Comparison of ENCODE assay signal across 8 cellular contexts in genomic region chrX:15299945-15300851, GRCh38. TPM values are rescaled to one million over a fixed set of nuclear protein-coding genes. Genes with fewer than 3 reads are reported as not detected.
DNase-seq lines count a peak whose midpoint lies in the region; ATAC-seq and TF ChIP-seq lines count a peak whose summit lies in the region.

No MANE protein-coding gene starts in this region.

- DNase-seq in SIG-M5 treated with dmso at 0.1 percent for 504 hours (lab: John Stamatoyannopoulos, UW; ENCODE audit: unreplicated experiment), result peak; percentile 13
- no peak for DNase-seq in SIG-M5 (lab: John Stamatoyannopoulos, UW)
- peak; percentile 34 for DNase-seq in NOMO-1 treated with DMSO at 0.1 percent for 48 hours (lab: John Stamatoyannopoulos, UW; ENCODE audit: unreplicated experiment)
- DNase-seq in erythroblast (lab: John Stamatoyannopoulos, UW), result peak; percentile 0 to 23
- DNase-seq in renal cortical epithelial cell (ENCODE audit: low read depth), result peak; percentile 72
- no peak for DNase-seq in CD8-positive, alpha-beta memory T cell
- DNase-seq in activated T-cell treated with anti-CD3 and anti-CD28 coated beads, Interleukin-2, amount 50 U/mL, for 4 hours, result no peak
- DNase-seq in activated CD4-positive, alpha-beta memory T cell treated with anti-CD3 and anti-CD28 coated beads, Interleukin-2, amount 10 ng/mL, durations not matched to agents 7 days and 5 days, result no peak

- no peaks in the 10 kb centered on the region for H3K4me1 ChIP-seq in CD8-positive, alpha-beta memory T cell (ENCODE audit: insufficient read depth, low read length)

- no peaks in the 10 kb centered on the region for H3K36me3 ChIP-seq in CD8-positive, alpha-beta memory T cell (ENCODE audit: insufficient read depth, low read length)

- no peaks in the 10 kb centered on the region for H3K36me3 Mint-ChIP-seq in CD8-positive, alpha-beta memory T cell
- no peaks in the 10 kb centered on the region for H3K36me3 Mint-ChIP-seq in activated T-cell treated with anti-CD3 and anti-CD28 coated beads, Interleukin-2, amount 50 U/mL, for 4 hours (ENCODE audit: insufficient read depth)
- H3K36me3 Mint-ChIP-seq in activated CD4-positive, alpha-beta memory T cell treated with anti-CD3 and anti-CD28 coated beads, Interleukin-2, amount 10 ng/mL, durations not matched to agents 7 days and 5 days (ENCODE audit: low read depth), result no peaks in the 10 kb centered on the region

- TF ChIP-seq POLR2A in erythroblast (IDR thresholded peaks at IDR 0.05; ENCODE audit: low read length), result no peak

- ATAC-seq in activated T-cell treated with anti-CD3 and anti-CD28 coated beads, Interleukin-2, amount 50 U/mL, for 4 hours, result no peak

- H3K27me3 ChIP-seq in CD8-positive, alpha-beta memory T cell (ENCODE audit: insufficient read depth, low read length, poor library complexity, severe bottlenecking), result no peaks in the 10 kb centered on the region

- peaks cover 0 to 5% (median 5%) of the 10 kb centered on the region in 3 donors for H3K4me1 Mint-ChIP-seq in CD8-positive, alpha-beta memory T cell
- H3K4me1 Mint-ChIP-seq in activated T-cell treated with anti-CD3 and anti-CD28 coated beads, Interleukin-2, amount 50 U/mL, for 4 hours (ENCODE audit: low read depth), result peaks cover 1% of the 10 kb centered on the region
- peaks cover 21% of the 10 kb centered on the region for H3K4me1 Mint-ChIP-seq in activated CD4-positive, alpha-beta memory T cell treated with anti-CD3 and anti-CD28 coated beads, Interleukin-2, amount 10 ng/mL, durations not matched to agents 7 days and 5 days

- no peak overlapping the region for H3K4me3 Mint-ChIP-seq in CD8-positive, alpha-beta memory T cell
- no peak overlapping the region for H3K4me3 Mint-ChIP-seq in activated T-cell treated with anti-CD3 and anti-CD28 coated beads, Interleukin-2, amount 50 U/mL, for 4 hours
- H3K4me3 Mint-ChIP-seq in activated CD4-positive, alpha-beta memory T cell treated with anti-CD3 and anti-CD28 coated beads, Interleukin-2, amount 10 ng/mL, durations not matched to agents 7 days and 5 days, result no peak overlapping the region

- H3K4me3 ChIP-seq in CD8-positive, alpha-beta memory T cell (ENCODE audit: low read length), result no peak overlapping the region

- POLR2A ChIA-PET in CD8-positive, alpha-beta memory T cell (lab: Charles Lee), result no interaction called here
- POLR2A ChIA-PET in activated CD4-positive, alpha-beta memory T cell treated with anti-CD3 and anti-CD28 coated beads, Interleukin-2, amount 10 ng/mL, durations not matched to agents 7 days and 5 days (lab: Charles Lee), result no interaction called here

- no peaks in the 10 kb centered on the region for H3K9me3 ChIP-seq in CD8-positive, alpha-beta memory T cell (ENCODE audit: low read length)

- H3K9me3 Mint-ChIP-seq in CD8-positive, alpha-beta memory T cell, result no peaks in the 10 kb centered on the region
- H3K9me3 Mint-ChIP-seq in activated T-cell treated with anti-CD3 and anti-CD28 coated beads, Interleukin-2, amount 50 U/mL, for 4 hours, result no peaks in the 10 kb centered on the region
- H3K9me3 Mint-ChIP-seq in activated CD4-positive, alpha-beta memory T cell treated with anti-CD3 and anti-CD28 coated beads, Interleukin-2, amount 10 ng/mL, durations not matched to agents 7 days and 5 days, result no peaks in the 10 kb centered on the region

- no peak overlapping the region for H3K27ac Mint-ChIP-seq in CD8-positive, alpha-beta memory T cell
- no peak overlapping the region for H3K27ac Mint-ChIP-seq in activated CD4-positive, alpha-beta memory T cell treated with anti-CD3 and anti-CD28 coated beads, Interleukin-2, amount 10 ng/mL, durations not matched to agents 7 days and 5 days

- no peak overlapping the region for H3K27ac ChIP-seq in CD8-positive, alpha-beta memory T cell (ENCODE audit: low read depth, low read length)

- CTCF ChIA-PET in CD8-positive, alpha-beta memory T cell (lab: Charles Lee), result interaction anchor here (1.0 kb wide), 1 partner anchor 9 kb away, joined by 3 read pairs; no protein-coding TSS in a partner anchor
- CTCF ChIA-PET in activated CD4-positive, alpha-beta memory T cell treated with anti-CD3 and anti-CD28 coated beads, Interleukin-2, amount 10 ng/mL, durations not matched to agents 7 days and 5 days (lab: Charles Lee), result interaction anchor here (0.7 to 2.6 kb wide), 5 partner anchors 10 to 167 kb away, joined by 3 to 9 read pairs (median 3); partner anchors contain the start of gene PIGA

- peaks cover 0 to 8% of the 10 kb centered on the region in 2 donors for H3K27me3 Mint-ChIP-seq in CD8-positive, alpha-beta memory T cell
- H3K27me3 Mint-ChIP-seq in activated T-cell treated with anti-CD3 and anti-CD28 coated beads, Interleukin-2, amount 50 U/mL, for 4 hours (ENCODE audit: low read depth), result no peaks in the 10 kb centered on the region
- no peaks in the 10 kb centered on the region for H3K27me3 Mint-ChIP-seq in activated CD4-positive, alpha-beta memory T cell treated with anti-CD3 and anti-CD28 coated beads, Interleukin-2, amount 10 ng/mL, durations not matched to agents 7 days and 5 days

RNA-seq across cellular contexts. Expression of gene ASB11, which starts 15.2 kb away (rescaled TPM):
- not detected in 2 replicates for total RNA-seq in renal cortical epithelial cell
- not detected for total RNA-seq in CD8-positive, alpha-beta memory T cell
- not detected for polyA plus RNA-seq in CD8-positive, alpha-beta memory T cell
- total RNA-seq in activated T-cell treated with anti-CD3 and anti-CD28 coated beads, Interleukin-2, amount 50 U/mL, for 4 hours, result not detected
- not detected for total RNA-seq in activated CD4-positive, alpha-beta memory T cell treated with anti-CD3 and anti-CD28 coated beads, Interleukin-2, amount 10 ng/mL, durations not matched to agents 7 days and 5 days

RNA-seq across cellular contexts. Expression of gene ASB9, which starts 30.3 kb away (rescaled TPM):
- total RNA-seq in renal cortical epithelial cell, result 3.0 and 4.0 TPM in 2 replicates
- total RNA-seq in CD8-positive, alpha-beta memory T cell, result under 1 TPM in 1 of 2 experiments, not detected in 1; 0.18 TPM
- polyA plus RNA-seq in CD8-positive, alpha-beta memory T cell, result 0.71 TPM
- under 1 TPM in 1 of 3 donors, not detected in 2; 0.27 TPM for total RNA-seq in activated T-cell treated with anti-CD3 and anti-CD28 coated beads, Interleukin-2, amount 50 U/mL, for 4 hours
- 1 to 10 TPM; 1.1 to 1.4 TPM for total RNA-seq in activated CD4-positive, alpha-beta memory T cell treated with anti-CD3 and anti-CD28 coated beads, Interleukin-2, amount 10 ng/mL, durations not matched to agents 7 days and 5 days

RNA-seq across cellular contexts. Expression of gene PIGA, which starts 35.1 kb away (rescaled TPM):
- total RNA-seq in renal cortical epithelial cell, result 13.4 and 20.1 TPM in 2 replicates
- 10 to 100 TPM; 21.7 to 23.8 TPM for total RNA-seq in CD8-positive, alpha-beta memory T cell
- polyA plus RNA-seq in CD8-positive, alpha-beta memory T cell, result 5.6 TPM
- total RNA-seq in activated T-cell treated with anti-CD3 and anti-CD28 coated beads, Interleukin-2, amount 50 U/mL, for 4 hours, result 10 to 100 TPM; 17.0 to 22.8 (median 17.5) TPM
- total RNA-seq in activated CD4-positive, alpha-beta memory T cell treated with anti-CD3 and anti-CD28 coated beads, Interleukin-2, amount 10 ng/mL, durations not matched to agents 7 days and 5 days, result 10 to 100 TPM; 27.8 to 31.7 TPM

Comparison
In these comparisons a context has a peak if more than half of its experiments do, and no peak if none do; other contexts are left out.
1. DNase-seq: peak in SIG-M5 treated with dmso at 0.1 percent for 504 hours (single experiment), NOMO-1 treated with DMSO at 0.1 percent for 48 hours (single experiment), erythroblast (2 of 2) and renal cortical epithelial cell (single experiment); none in SIG-M5 (single experiment), CD8-positive, alpha-beta memory T cell (0 of 5), activated T-cell treated with anti-CD3 and anti-CD28 coated beads, Interleukin-2, amount 50 U/mL, for 4 hours (single experiment) and activated CD4-positive, alpha-beta memory T cell treated with anti-CD3 and anti-CD28 coated beads, Interleukin-2, amount 10 ng/mL, durations not matched to agents 7 days and 5 days (single experiment).